ENCODE assay signal across 18 cellular contexts in the genomic region with DNA sequence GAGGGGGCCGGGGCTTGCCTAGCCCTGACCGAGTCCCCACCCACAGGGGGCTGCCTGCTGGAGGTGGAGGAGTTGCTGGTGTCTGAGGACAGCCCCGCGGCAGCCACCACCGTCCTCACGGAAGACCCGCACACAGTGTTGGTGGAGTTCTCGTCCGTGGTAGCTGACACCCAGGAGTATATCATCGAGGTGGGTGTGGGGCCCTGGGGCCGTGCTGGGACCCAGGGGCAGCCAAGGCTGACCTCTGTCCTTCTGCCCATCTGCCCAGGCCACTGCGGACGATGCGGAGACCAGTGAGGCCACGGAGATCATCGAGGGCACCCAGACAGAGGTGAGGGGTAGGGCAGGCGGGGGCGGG. TPM values are rescaled to one million over a fixed set of nuclear protein-coding genes. Genes with fewer than 3 reads are reported as not detected.
DNase-seq lines count a peak whose midpoint lies in the region; ATAC-seq, FAIRE-seq and TF ChIP-seq lines count a peak whose summit lies in the region.
"Had no signal": no experiment of that assay in that cellular context is flagged by ENCODE, and none has a peak within 500 bp of the region (broad histone marks: within the 10 kb centered on the region; RNA-seq: fewer than 3 reads in every experiment).

No MANE protein-coding gene starts in this region.

- H3K4ac ChIP-seq in mesenchymal stem cell (ENCODE audit: low read depth in 1 of 2, low read length in 2 of 2), result no peak overlapping the region

- ATAC-seq in left ventricle myocardium superior (no peak), heart right ventricle (no peak), HepG2 (no peak)

- 92 to 95% methylated on average over 18 of the region's 18 CpGs for WGBS in heart right ventricle, 2 donors
- WGBS in HepG2 (ENCODE audit: low lambda C conversion rate), result 98% methylated on average over 7 of the region's 18 CpGs
- 93% methylated on average over 16 of the region's 18 CpGs for WGBS in mesenchymal stem cell

- no peaks in the 10 kb centered on the region for H3K9me3 ChIP-seq in heart right ventricle
- no peaks in the 10 kb centered on the region for H3K9me3 ChIP-seq in OCI-LY1 (ENCODE audit: low read length)
- H3K9me3 ChIP-seq in HepG2 (ENCODE audit: low read length), result no peaks in the 10 kb centered on the region
- no peaks in the 10 kb centered on the region for H3K9me3 ChIP-seq in mesenchymal stem cell (ENCODE audit: control insufficient read depth, low read length)
- H3K9me3 ChIP-seq: BLaER1 treated with 17β-estradiol and CSF1 and Interleukin-3, amounts not matched to agents 10 nM and 100 nM had no signal

- H3K9ac ChIP-seq in OCI-LY1 (ENCODE audit: low read length), result no peak overlapping the region
- no peak overlapping the region for H3K9ac ChIP-seq in HepG2 (ENCODE audit: insufficient read depth, low read depth, low read length)
- no peak overlapping the region for H3K9ac ChIP-seq in mesenchymal stem cell (ENCODE audit: low read length)
- H3K9ac ChIP-seq: BLaER1 treated with 17β-estradiol and CSF1 and Interleukin-3, amounts not matched to agents 10 nM and 100 nM had no signal

- no peak overlapping the region for H2BK120ac ChIP-seq in mesenchymal stem cell (ENCODE audit: low read depth, low read length)

- no peak overlapping the region for H3K18ac ChIP-seq in mesenchymal stem cell (ENCODE audit: low read depth in 1 of 2, low read length in 2 of 2)

- no peak overlapping the region for H3K14ac ChIP-seq in mesenchymal stem cell (ENCODE audit: low read length in 2 of 2)

- H3K27ac ChIP-seq in heart right ventricle, result no peak overlapping the region
- H3K27ac ChIP-seq in OCI-LY1 (ENCODE audit: low read depth, low read length, poor library complexity, severe bottlenecking), result peak overlapping the region; percentile 66
- H3K27ac ChIP-seq in HepG2 (ENCODE audit: extremely low read length, insufficient read depth, low read length), result no peak overlapping the region
- H3K27ac ChIP-seq in mesenchymal stem cell (ENCODE audit: low read length, poor library complexity, severe bottlenecking), result no peak overlapping the region
- H3K27ac ChIP-seq: BLaER1 treated with 17β-estradiol and CSF1 and Interleukin-3, amounts not matched to agents 10 nM and 100 nM had no signal

- H3K9me2 ChIP-seq in OCI-LY1 (ENCODE audit: low read depth, low read length), result no peaks in the 10 kb centered on the region

- CTCF ChIA-PET in HepG2 (lab: Yijun Ruan, JAX; ENCODE audit: low intra/inter-chr PET ratio, low total read pairs), result no interaction called here

- H2AFZ ChIP-seq in OCI-LY1 (ENCODE audit: low read length), result no peak overlapping the region
- no peak overlapping the region for H2AFZ ChIP-seq in HepG2 (ENCODE audit: low read length)
- no peak overlapping the region for H2AFZ ChIP-seq in mesenchymal stem cell (ENCODE audit: low read depth, low read length)

- H2BK5ac ChIP-seq in mesenchymal stem cell (ENCODE audit: low read depth, low read length, poor library complexity, severe bottlenecking), result no peak overlapping the region

- peaks cover 15% of the 10 kb centered on the region for H3K79me1 ChIP-seq in mesenchymal stem cell (replicated peaks; ENCODE audit: low read length, poor library complexity, severe bottlenecking)

- no peak for TF ChIP-seq RAD21 in HepG2 (CRISPR knock-in tag; IDR thresholded peaks at IDR 0.05)

- H3K4me3 ChIP-seq in heart right ventricle, result no peak overlapping the region
- no peak overlapping the region for H3K4me3 ChIP-seq in OCI-LY1 (ENCODE audit: low read depth, low read length, poor library complexity, severe bottlenecking)
- H3K4me3 ChIP-seq in HepG2 (replicated peaks in 1 of 3; ENCODE audit: insufficient read depth in 1 of 3, low read depth in 2 of 3, low read length in 3 of 3), result no peak overlapping the region
- H3K4me3 ChIP-seq in mesenchymal stem cell (ENCODE audit: insufficient read depth in 1 of 2, low read depth in 1 of 2, low read length in 2 of 2), result no peak overlapping the region
- H3K4me3 ChIP-seq: BLaER1 treated with 17β-estradiol and CSF1 and Interleukin-3, amounts not matched to agents 10 nM and 100 nM had no signal

- DNase-seq in left ventricle myocardium superior (peak; percentile 26), heart right ventricle (no peak), HepG2 (ENCODE audit: low spot score) (no peak), hepatic stellate cell (ENCODE audit: low spot score) (no peak), mesenchymal stem cell (no peak)
- DNase-seq in stimulated activated CD4-positive, alpha-beta T cell treated with anti-CD3 and anti-CD28 coated beads, Interleukin-15, amount 100 ng/mL, for 24 hours, result no peak
- DNase-seq: CD4-positive, alpha-beta T cell; GF-D8; GOT3; HCEC 1CT had no signal

- H3K36me3 ChIP-seq in heart right ventricle, result peaks cover 15 to 69% (median 37%) of the 10 kb centered on the region in 9 donors
- peaks cover 88% of the 10 kb centered on the region for H3K36me3 ChIP-seq in OCI-LY1 (ENCODE audit: insufficient read depth, low read length)
- peaks cover 10 to 28% of the 10 kb centered on the region in 2 experiments; a peak in 3 of 5 replicates for H3K36me3 ChIP-seq in HepG2 (replicated peaks in 1 of 2; ENCODE audit: control insufficient read depth in 1 of 2, insufficient read depth in 2 of 2, low read length in 2 of 2)
- H3K36me3 ChIP-seq in mesenchymal stem cell (ENCODE audit: control insufficient read depth in 1 of 2, insufficient read depth in 2 of 2, low read depth in 1 of 2, low read length in 2 of 2), result peaks cover 59 to 96% of the 10 kb centered on the region in 2 experiments

- no TSS peak for BruUV-seq in HepG2 (replicated peaks; lab: Mats Ljungman, UMichigan)

- POLR2A ChIA-PET in HepG2 (lab: Yijun Ruan, JAX), result interaction anchor here (1.0 kb wide), 1 partner anchor 9 kb away, joined by 4 read pairs; no protein-coding TSS in a partner anchor

- peaks cover 13 to 29% (median 23%) of the 10 kb centered on the region in 9 donors for H3K4me1 ChIP-seq in heart right ventricle
- no peaks in the 10 kb centered on the region for H3K4me1 ChIP-seq in OCI-LY1 (ENCODE audit: insufficient read depth, low read length, severe bottlenecking)
- peaks cover 31% of the 10 kb centered on the region for H3K4me1 ChIP-seq in HepG2 (ENCODE audit: insufficient read depth, low read length)
- H3K4me1 ChIP-seq in mesenchymal stem cell (ENCODE audit: control insufficient read depth, insufficient read depth, low read depth, low read length), result peaks cover 27% of the 10 kb centered on the region

- H4K8ac ChIP-seq in mesenchymal stem cell (ENCODE audit: low read length), result no peak overlapping the region

- no peak for TF ChIP-seq POLR2A in HepG2 (IDR thresholded peaks at IDR 0.05; ENCODE audit: insufficient read depth in 1 of 2, low read depth in 2 of 2, low read length in 2 of 2)

- no peak overlapping the region for H3K4me2 ChIP-seq in OCI-LY1 (ENCODE audit: low read length)
- no peak overlapping the region for H3K4me2 ChIP-seq in HepG2 (ENCODE audit: low read depth, low read length)
- no peak overlapping the region for H3K4me2 ChIP-seq in mesenchymal stem cell (ENCODE audit: low read length, poor library complexity, severe bottlenecking)

- intact Hi-C loops in left ventricle myocardium superior (cut with micrococcal nuclease) (no loop called here), heart right ventricle (cut with DNase I) (no loop called here), HepG2 (cut with micrococcal nuclease; ENCODE audit: unreplicated experiment) (no loop called here)

- FAIRE-seq in HepG2 (lab: Jason Lieb, UNC), result no peak
- FAIRE-seq: A204.1, GM12891, GM18507, H54 had no signal

- no peak overlapping the region for H3K23ac ChIP-seq in mesenchymal stem cell (ENCODE audit: low read length in 2 of 2)

- H2AK5ac ChIP-seq in mesenchymal stem cell (ENCODE audit: low read length, severe bottlenecking), result no peak overlapping the region

- TF ChIP-seq CTCF in heart right ventricle (IDR thresholded peaks at IDR 0.05) (no peak), OCI-LY1 (IDR thresholded peaks at IDR 0.05; ENCODE audit: low read length) (no peak), HepG2 (CRISPR knock-in tag; IDR thresholded peaks at IDR 0.05) (no peak)

- H4K91ac ChIP-seq in mesenchymal stem cell (ENCODE audit: low read length), result no peak overlapping the region

- H2BK12ac ChIP-seq in mesenchymal stem cell (ENCODE audit: low read length in 2 of 2), result no peak overlapping the region

- H2BK15ac ChIP-seq in mesenchymal stem cell (ENCODE audit: low read depth, poor library complexity, severe bottlenecking), result no peak overlapping the region

- TF ChIP-seq EP300 in HepG2 (IDR thresholded peaks at IDR 0.05; ENCODE audit: low read depth in 2 of 2, low read length in 2 of 2), result no peak
- TF ChIP-seq EP300 in HepG2 (CRISPR knock-in tag; IDR thresholded peaks at IDR 0.05; ENCODE audit: borderline replicate concordance), result no peak

- H3K79me2 ChIP-seq in OCI-LY1 (ENCODE audit: insufficient read depth, low read length) (no peaks in the 10 kb centered on the region), HepG2 (ENCODE audit: insufficient read depth, low read length) (no peaks in the 10 kb centered on the region)

- no peaks in the 10 kb centered on the region for H4K20me1 ChIP-seq in OCI-LY1 (ENCODE audit: insufficient read depth, low read length)
- H4K20me1 ChIP-seq in HepG2 (ENCODE audit: insufficient read depth, low read length), result 0 out of 2 replicates have a peak, but pooled peaks cover 2% of the 10 kb centered on the region

- 0 out of 2 replicates have a peak, but pooled peaks cover 3% of the 10 kb centered on the region for H3F3A ChIP-seq in OCI-LY1 (ENCODE audit: insufficient read depth, low read length)

- in situ Hi-C loops in HepG2 (cut with HindIII; ENCODE audit: extremely low pct_ligation_motif_present, low pct_unique_long_range_greater_than_20kb), result no loop called here

- peaks cover 0 to 30% (median 8%) of the 10 kb centered on the region in 7 donors for H3K27me3 ChIP-seq in heart right ventricle
- no peaks in the 10 kb centered on the region for H3K27me3 ChIP-seq in OCI-LY1 (ENCODE audit: insufficient read depth, low read length)
- H3K27me3 ChIP-seq in HepG2 (ENCODE audit: control insufficient read depth in 1 of 2, insufficient read depth in 2 of 2, low read length in 2 of 2), result no peaks in the 10 kb centered on the region
- H3K27me3 ChIP-seq in mesenchymal stem cell (ENCODE audit: control insufficient read depth in 1 of 2, insufficient read depth in 1 of 2, low read length in 2 of 2), result peaks cover 3 to 18% of the 10 kb centered on the region in 2 experiments

RNA-seq across cellular contexts. Expression of a gene that starts 1.5 kb away (rescaled TPM):
- 0.47 TPM for total RNA-seq in left ventricle myocardium superior
- under 1 TPM in 9 of 10 donors, not detected in 1; 0.15 to 0.44 (median 0.30) TPM for total RNA-seq in heart right ventricle
- 1 to 10 TPM in 1 of 2 donors, under 1 TPM in 1; 0.49 to 1.2 TPM for polyA plus RNA-seq in heart right ventricle
- total RNA-seq in HepG2 (2016; rRNA removed; fragmentation: Illumina TruSeq; extraction: Trizol), result 0.11 and 0.44 TPM in 2 replicates
- 0.18 and 0.30 TPM in 2 replicates for total RNA-seq in HepG2 (2016; cell fraction: cytosol; rRNA removed; fragmentation: Illumina TruSeq; extraction: Trizol; ENCODE audit: low read depth)
- total RNA-seq in HepG2 (2016; cell fraction: insoluble cytoplasmic fraction; rRNA removed; fragmentation: Illumina TruSeq; extraction: Trizol), result 0.45 TPM in 1 of 2 replicates, not detected in the other
- total RNA-seq in HepG2 (2016; cell fraction: membrane; rRNA removed; fragmentation: Illumina TruSeq; extraction: Trizol), result 0.09 and 0.24 TPM in 2 replicates
- 0.65 and 0.85 TPM in 2 replicates for total RNA-seq in HepG2 (2016; cell fraction: nucleus; rRNA removed; fragmentation: Illumina TruSeq; extraction: Trizol)
- polyA plus RNA-seq in HepG2 (2011; rRNA removed), result 0.50 and 1.2 TPM in 2 replicates
- 0.12 and 0.42 TPM in 2 replicates for polyA plus RNA-seq in HepG2 (2011; cell fraction: cytosol; rRNA removed)
- 11.0 and 14.4 TPM in 2 replicates for polyA plus RNA-seq in HepG2 (2011; cell fraction: nucleus; rRNA removed)
- polyA plus RNA-seq in HepG2 (2012), result 0.50 and 0.95 TPM in 2 replicates
- polyA plus RNA-seq in HepG2 (2016; cell fraction: cytosol; fragmentation: Illumina TruSeq; extraction: Trizol; ENCODE audit: low read depth), result 0.25 and 0.43 TPM in 2 replicates
- not detected in 2 replicates for polyA plus RNA-seq in HepG2 (2016; cell fraction: insoluble cytoplasmic fraction; fragmentation: Illumina TruSeq; extraction: Trizol; ENCODE audit: low read depth)
- 0.29 and 0.42 TPM in 2 replicates for polyA plus RNA-seq in HepG2 (2016; cell fraction: membrane; fragmentation: Illumina TruSeq; extraction: Trizol; ENCODE audit: low read depth)
- 1.3 and 2.4 TPM in 2 replicates for polyA plus RNA-seq in HepG2 (2016; cell fraction: nucleus; fragmentation: Illumina TruSeq; extraction: Trizol; ENCODE audit: insufficient read depth, low read depth)
- polyA minus RNA-seq in HepG2 (2011; rRNA and poly(A)+ RNA removed; ENCODE audit: low replicate concordance), result 0.52 and 1.6 TPM in 2 replicates
- not detected in 2 replicates for polyA minus RNA-seq in HepG2 (2011; cell fraction: cytosol; rRNA and poly(A)+ RNA removed)
- polyA minus RNA-seq in HepG2 (2011; cell fraction: nucleus; rRNA and poly(A)+ RNA removed), result 1.4 and 2.4 TPM in 2 replicates
- polyA plus RNA-seq in mesenchymal stem cell (2013, experiment 1 of 2), result 0.23 TPM
- 0.21 TPM for polyA plus RNA-seq in mesenchymal stem cell (2013, experiment 2 of 2)
- polyA plus RNA-seq: CD14-positive monocyte; CD8-positive, alpha-beta memory T cell had no signal

RNA-seq across cellular contexts. Expression of a gene that starts 11.4 kb away (rescaled TPM):
- total RNA-seq in left ventricle myocardium superior, result 14.2 TPM
- 10 to 100 TPM in 7 of 10 donors, 1 to 10 TPM in 3; 8.4 to 16.3 (median 10.7) TPM for total RNA-seq in heart right ventricle
- 10 to 100 TPM; 22.0 to 34.8 TPM for polyA plus RNA-seq in heart right ventricle
- 10.3 and 19.5 TPM in 2 replicates for total RNA-seq in HepG2 (2016; rRNA removed; fragmentation: Illumina TruSeq; extraction: Trizol)
- total RNA-seq in HepG2 (2016; cell fraction: cytosol; rRNA removed; fragmentation: Illumina TruSeq; extraction: Trizol; ENCODE audit: low read depth), result 6.9 and 8.8 TPM in 2 replicates
- 8.9 and 20.8 TPM in 2 replicates for total RNA-seq in HepG2 (2016; cell fraction: insoluble cytoplasmic fraction; rRNA removed; fragmentation: Illumina TruSeq; extraction: Trizol)
- total RNA-seq in HepG2 (2016; cell fraction: membrane; rRNA removed; fragmentation: Illumina TruSeq; extraction: Trizol), result 6.0 TPM in 2 replicates
- total RNA-seq in HepG2 (2016; cell fraction: nucleus; rRNA removed; fragmentation: Illumina TruSeq; extraction: Trizol), result 24.2 and 28.6 TPM in 2 replicates
- 13.8 and 17.2 TPM in 2 replicates for polyA plus RNA-seq in HepG2 (2011; rRNA removed)
- 6.1 and 10.8 TPM in 2 replicates for polyA plus RNA-seq in HepG2 (2011; cell fraction: cytosol; rRNA removed)
- polyA plus RNA-seq in HepG2 (2011; cell fraction: nucleus; rRNA removed), result 151 and 202 TPM in 2 replicates
- 6.8 and 6.9 TPM in 2 replicates for polyA plus RNA-seq in HepG2 (2012)
- polyA plus RNA-seq in HepG2 (2016; cell fraction: cytosol; fragmentation: Illumina TruSeq; extraction: Trizol; ENCODE audit: low read depth), result 3.5 and 3.6 TPM in 2 replicates
- polyA plus RNA-seq in HepG2 (2016; cell fraction: insoluble cytoplasmic fraction; fragmentation: Illumina TruSeq; extraction: Trizol; ENCODE audit: low read depth), result 8.4 and 9.9 TPM in 2 replicates
- 4.8 and 5.0 TPM in 2 replicates for polyA plus RNA-seq in HepG2 (2016; cell fraction: membrane; fragmentation: Illumina TruSeq; extraction: Trizol; ENCODE audit: low read depth)
- 55.1 and 57.6 TPM in 2 replicates for polyA plus RNA-seq in HepG2 (2016; cell fraction: nucleus; fragmentation: Illumina TruSeq; extraction: Trizol; ENCODE audit: insufficient read depth, low read depth)
- polyA minus RNA-seq in HepG2 (2011; rRNA and poly(A)+ RNA removed; ENCODE audit: low replicate concordance), result 14.4 and 15.9 TPM in 2 replicates
- polyA minus RNA-seq in HepG2 (2011; cell fraction: cytosol; rRNA and poly(A)+ RNA removed), result 6.6 and 9.1 TPM in 2 replicates
- polyA minus RNA-seq in HepG2 (2011; cell fraction: nucleus; rRNA and poly(A)+ RNA removed), result 18.3 and 20.5 TPM in 2 replicates
- polyA plus RNA-seq in mesenchymal stem cell (2013, experiment 1 of 2), result 9.4 TPM
- 9.8 TPM for polyA plus RNA-seq in mesenchymal stem cell (2013, experiment 2 of 2)

RNA-seq across cellular contexts. Expression of a gene that starts 16.6 kb away (rescaled TPM):
- total RNA-seq in left ventricle myocardium superior (225 TPM), heart right ventricle (100 to 1,000 TPM; 118 to 243 (median 153) TPM), HepG2 (2016; rRNA removed; fragmentation: Illumina TruSeq; extraction: Trizol) (73.8 and 82.0 TPM in 2 replicates)
- polyA plus RNA-seq in heart right ventricle (100 to 1,000 TPM; 256 to 491 TPM), HepG2 (2011; rRNA removed) (102 and 117 TPM in 2 replicates)
- total RNA-seq in HepG2 (2016; cell fraction: cytosol; rRNA removed; fragmentation: Illumina TruSeq; extraction: Trizol; ENCODE audit: low read depth), result 44.2 and 54.8 TPM in 2 replicates
- 75.0 and 87.4 TPM in 2 replicates for total RNA-seq in HepG2 (2016; cell fraction: insoluble cytoplasmic fraction; rRNA removed; fragmentation: Illumina TruSeq; extraction: Trizol)
- 72.9 and 79.9 TPM in 2 replicates for total RNA-seq in HepG2 (2016; cell fraction: membrane; rRNA removed; fragmentation: Illumina TruSeq; extraction: Trizol)
- total RNA-seq in HepG2 (2016; cell fraction: nucleus; rRNA removed; fragmentation: Illumina TruSeq; extraction: Trizol), result 36.0 and 44.8 TPM in 2 replicates
- 92.8 and 162 TPM in 2 replicates for polyA plus RNA-seq in HepG2 (2011; cell fraction: cytosol; rRNA removed)
- 91.6 and 93.8 TPM in 2 replicates for polyA plus RNA-seq in HepG2 (2011; cell fraction: nucleus; rRNA removed)
- 64.9 and 71.4 TPM in 2 replicates for polyA plus RNA-seq in HepG2 (2012)
- 65.1 and 77.0 TPM in 2 replicates for polyA plus RNA-seq in HepG2 (2016; cell fraction: cytosol; fragmentation: Illumina TruSeq; extraction: Trizol; ENCODE audit: low read depth)
- 81.7 and 86.2 TPM in 2 replicates for polyA plus RNA-seq in HepG2 (2016; cell fraction: insoluble cytoplasmic fraction; fragmentation: Illumina TruSeq; extraction: Trizol; ENCODE audit: low read depth)
- polyA plus RNA-seq in HepG2 (2016; cell fraction: membrane; fragmentation: Illumina TruSeq; extraction: Trizol; ENCODE audit: low read depth), result 77.8 and 83.0 TPM in 2 replicates
- 91.3 and 94.3 TPM in 2 replicates for polyA plus RNA-seq in HepG2 (2016; cell fraction: nucleus; fragmentation: Illumina TruSeq; extraction: Trizol; ENCODE audit: insufficient read depth, low read depth)
- polyA minus RNA-seq in HepG2 (2011; rRNA and poly(A)+ RNA removed; ENCODE audit: low replicate concordance), result 56.0 and 57.4 TPM in 2 replicates
- polyA minus RNA-seq in HepG2 (2011; cell fraction: cytosol; rRNA and poly(A)+ RNA removed), result 29.4 and 32.4 TPM in 2 replicates
- polyA minus RNA-seq in HepG2 (2011; cell fraction: nucleus; rRNA and poly(A)+ RNA removed), result 20.0 and 23.1 TPM in 2 replicates
- polyA plus RNA-seq in mesenchymal stem cell (2013, experiment 1 of 2), result 31.9 TPM
- 32.9 TPM for polyA plus RNA-seq in mesenchymal stem cell (2013, experiment 2 of 2)

RNA-seq across cellular contexts. Expression of a gene that starts 20.2 kb away (rescaled TPM):
- 42.4 TPM for total RNA-seq in left ventricle myocardium superior
- total RNA-seq in heart right ventricle, result 10 to 100 TPM; 21.1 to 48.3 (median 25.7) TPM
- 10 to 100 TPM; 31.3 to 33.1 TPM for polyA plus RNA-seq in heart right ventricle
- 15.6 and 18.3 TPM in 2 replicates for total RNA-seq in HepG2 (2016; rRNA removed; fragmentation: Illumina TruSeq; extraction: Trizol)
- total RNA-seq in HepG2 (2016; cell fraction: cytosol; rRNA removed; fragmentation: Illumina TruSeq; extraction: Trizol; ENCODE audit: low read depth), result 17.4 and 22.1 TPM in 2 replicates
- 14.6 and 17.3 TPM in 2 replicates for total RNA-seq in HepG2 (2016; cell fraction: insoluble cytoplasmic fraction; rRNA removed; fragmentation: Illumina TruSeq; extraction: Trizol)
- 19.3 and 24.3 TPM in 2 replicates for total RNA-seq in HepG2 (2016; cell fraction: membrane; rRNA removed; fragmentation: Illumina TruSeq; extraction: Trizol)
- total RNA-seq in HepG2 (2016; cell fraction: nucleus; rRNA removed; fragmentation: Illumina TruSeq; extraction: Trizol), result 13.5 and 16.4 TPM in 2 replicates
- 7.3 and 8.4 TPM in 2 replicates for polyA plus RNA-seq in HepG2 (2011; rRNA removed)
- polyA plus RNA-seq in HepG2 (2011; cell fraction: cytosol; rRNA removed), result 4.2 and 9.0 TPM in 2 replicates
- polyA plus RNA-seq in HepG2 (2011; cell fraction: nucleus; rRNA removed), result 26.9 and 29.4 TPM in 2 replicates
- 5.8 and 6.7 TPM in 2 replicates for polyA plus RNA-seq in HepG2 (2012)
- 28.2 and 33.1 TPM in 2 replicates for polyA plus RNA-seq in HepG2 (2016; cell fraction: cytosol; fragmentation: Illumina TruSeq; extraction: Trizol; ENCODE audit: low read depth)
- 21.0 and 21.9 TPM in 2 replicates for polyA plus RNA-seq in HepG2 (2016; cell fraction: insoluble cytoplasmic fraction; fragmentation: Illumina TruSeq; extraction: Trizol; ENCODE audit: low read depth)
- 24.1 and 25.1 TPM in 2 replicates for polyA plus RNA-seq in HepG2 (2016; cell fraction: membrane; fragmentation: Illumina TruSeq; extraction: Trizol; ENCODE audit: low read depth)
- polyA plus RNA-seq in HepG2 (2016; cell fraction: nucleus; fragmentation: Illumina TruSeq; extraction: Trizol; ENCODE audit: insufficient read depth, low read depth), result 37.7 and 42.5 TPM in 2 replicates
- polyA minus RNA-seq in HepG2 (2011; rRNA and poly(A)+ RNA removed; ENCODE audit: low replicate concordance), result 7.8 and 25.3 TPM in 2 replicates
- 3.1 and 4.7 TPM in 2 replicates for polyA minus RNA-seq in HepG2 (2011; cell fraction: cytosol; rRNA and poly(A)+ RNA removed)
- 6.1 and 8.8 TPM in 2 replicates for polyA minus RNA-seq in HepG2 (2011; cell fraction: nucleus; rRNA and poly(A)+ RNA removed)
- polyA plus RNA-seq in mesenchymal stem cell (2013, experiment 1 of 2), result 22.1 TPM
- 22.2 TPM for polyA plus RNA-seq in mesenchymal stem cell (2013, experiment 2 of 2)

RNA-seq across cellular contexts. Expression of a gene that starts 24.1 kb away (rescaled TPM):
- total RNA-seq in left ventricle myocardium superior (10.0 TPM), heart right ventricle (10 to 100 TPM in 1 of 10 donors, 1 to 10 TPM in 9; 4.3 to 15.6 (median 7.2) TPM), HepG2 (2016; rRNA removed; fragmentation: Illumina TruSeq; extraction: Trizol) (1.7 and 5.8 TPM in 2 replicates)
- polyA plus RNA-seq in heart right ventricle (10 to 100 TPM; 14.7 to 31.7 TPM), HepG2 (2011; rRNA removed) (1.6 and 2.0 TPM in 2 replicates)
- total RNA-seq in HepG2 (2016; cell fraction: cytosol; rRNA removed; fragmentation: Illumina TruSeq; extraction: Trizol; ENCODE audit: low read depth), result 2.2 and 3.3 TPM in 2 replicates
- 1.6 and 6.3 TPM in 2 replicates for total RNA-seq in HepG2 (2016; cell fraction: insoluble cytoplasmic fraction; rRNA removed; fragmentation: Illumina TruSeq; extraction: Trizol)
- 1.4 and 2.7 TPM in 2 replicates for total RNA-seq in HepG2 (2016; cell fraction: membrane; rRNA removed; fragmentation: Illumina TruSeq; extraction: Trizol)
- total RNA-seq in HepG2 (2016; cell fraction: nucleus; rRNA removed; fragmentation: Illumina TruSeq; extraction: Trizol), result 5.3 and 6.8 TPM in 2 replicates
- polyA plus RNA-seq in HepG2 (2011; cell fraction: cytosol; rRNA removed), result 0.71 and 1.3 TPM in 2 replicates
- 20.0 and 26.3 TPM in 2 replicates for polyA plus RNA-seq in HepG2 (2011; cell fraction: nucleus; rRNA removed)
- 3.3 and 5.8 TPM in 2 replicates for polyA plus RNA-seq in HepG2 (2012)
- 1.9 and 3.4 TPM in 2 replicates for polyA plus RNA-seq in HepG2 (2016; cell fraction: cytosol; fragmentation: Illumina TruSeq; extraction: Trizol; ENCODE audit: low read depth)
- 1.3 and 2.2 TPM in 2 replicates for polyA plus RNA-seq in HepG2 (2016; cell fraction: insoluble cytoplasmic fraction; fragmentation: Illumina TruSeq; extraction: Trizol; ENCODE audit: low read depth)
- polyA plus RNA-seq in HepG2 (2016; cell fraction: membrane; fragmentation: Illumina TruSeq; extraction: Trizol; ENCODE audit: low read depth), result 0.97 and 1.2 TPM in 2 replicates
- 15.3 and 20.5 TPM in 2 replicates for polyA plus RNA-seq in HepG2 (2016; cell fraction: nucleus; fragmentation: Illumina TruSeq; extraction: Trizol; ENCODE audit: insufficient read depth, low read depth)
- polyA minus RNA-seq in HepG2 (2011; rRNA and poly(A)+ RNA removed; ENCODE audit: low replicate concordance), result 0.72 and 4.8 TPM in 2 replicates
- 3.1 TPM in 1 of 2 replicates, not detected in the other for polyA minus RNA-seq in HepG2 (2011; cell fraction: cytosol; rRNA and poly(A)+ RNA removed)
- polyA minus RNA-seq in HepG2 (2011; cell fraction: nucleus; rRNA and poly(A)+ RNA removed), result 3.1 and 8.0 TPM in 2 replicates
- 1.4 TPM for polyA plus RNA-seq in mesenchymal stem cell (2013, experiment 1 of 2)
- 2.1 TPM for polyA plus RNA-seq in mesenchymal stem cell (2013, experiment 2 of 2)
- polyA plus RNA-seq: CD14-positive monocyte had no signal
